Comparison of ENCODE assay signal across 20 cellular contexts in genomic region chr4:151804821-151805220, GRCh38.
"Had no signal": no experiment of that assay in that cellular context is flagged by ENCODE, and none has a peak within 500 bp of the region (broad histone marks: within the 10 kb centered on the region; RNA-seq: fewer than 3 reads in every experiment).

No MANE protein-coding gene starts in this region.

- H3K36me3 Mint-ChIP-seq: activated naive CD4-positive, alpha-beta T cell treated with anti-CD3 and anti-CD28 coated beads, Interleukin-2, amount 10 ng/mL, durations not matched to agents 7 days and 5 days; naive B cell; stimulated activated naive B cell treated with anti-CD40 and anti-IgM and Interleukin-4, amounts not matched to agents 10 μg/mL and 1 μg/mL and 100 μg/mL, for 72 hours had no signal

- H3K9me3 ChIP-seq: esophagus muscularis mucosa, psoas muscle, right lobe of liver, spleen, upper lobe of right lung had no signal

- H3K79me2 ChIP-seq: hepatocyte had no signal

- H3K4me1 Mint-ChIP-seq: activated naive CD4-positive, alpha-beta T cell treated with anti-CD3 and anti-CD28 coated beads, Interleukin-2, amount 10 ng/mL, durations not matched to agents 7 days and 5 days; naive B cell; neural crest cell; stimulated activated naive B cell treated with anti-CD40 and anti-IgM and Interleukin-4, amounts not matched to agents 10 μg/mL and 1 μg/mL and 100 μg/mL, for 72 hours had no signal

- H3K4me3 ChIP-seq: esophagus muscularis mucosa, hepatocyte, psoas muscle, right lobe of liver, spleen, upper lobe of right lung had no signal

- H3K4me2 ChIP-seq: hepatocyte had no signal

- H3K27ac ChIP-seq: esophagus muscularis mucosa, hepatocyte, psoas muscle, right lobe of liver, spleen, upper lobe of right lung, VCaP had no signal

- H3K27ac Mint-ChIP-seq: activated naive CD4-positive, alpha-beta T cell treated with anti-CD3 and anti-CD28 coated beads, Interleukin-2, amount 10 ng/mL, durations not matched to agents 7 days and 5 days; naive B cell; stimulated activated naive B cell treated with anti-CD40 and anti-IgM and Interleukin-4, amounts not matched to agents 10 μg/mL and 1 μg/mL and 100 μg/mL, for 72 hours had no signal

- H3K27me3 ChIP-seq: esophagus muscularis mucosa, hepatocyte, right lobe of liver, spleen, upper lobe of right lung had no signal

- H3K9me3 Mint-ChIP-seq: activated naive CD4-positive, alpha-beta T cell treated with anti-CD3 and anti-CD28 coated beads, Interleukin-2, amount 10 ng/mL, durations not matched to agents 7 days and 5 days; activated T-cell treated with anti-CD3 and anti-CD28 coated beads, Interleukin-2, amount 50 U/mL, for 4 hours; naive B cell; neural crest cell; stimulated activated naive B cell treated with anti-CD40 and anti-IgM and Interleukin-4, amounts not matched to agents 10 μg/mL and 1 μg/mL and 100 μg/mL, for 72 hours had no signal

- ATAC-seq: activated T-cell treated with anti-CD3 and anti-CD28 coated beads, Interleukin-2, amount 50 U/mL, for 4 hours; psoas muscle; right lobe of liver; stimulated activated naive B cell treated with anti-CD40 and anti-IgM and Interleukin-4, amounts not matched to agents 10 μg/mL and 1 μg/mL and 100 μg/mL, for 72 hours; upper lobe of right lung had no signal

- H3K4me1 ChIP-seq: psoas muscle, right lobe of liver, upper lobe of right lung had no signal

- H2AFZ ChIP-seq: hepatocyte had no signal

- DNase-seq: activated CD4-positive, alpha-beta T cell treated with anti-CD3 and anti-CD28 coated beads, Interleukin-2, amount 50 U/mL, for 1 hour; activated CD4-positive, CD25-positive, alpha-beta regulatory T cell treated with anti-CD3 and anti-CD28 coated beads, Interleukin-2, amount 50 U/mL, for 72 hours; activated CD8-positive, alpha-beta memory T cell treated with anti-CD3 and anti-CD28 coated beads, Interleukin-2, amount 50 U/mL, for 4 hours; activated naive CD4-positive, alpha-beta T cell treated with anti-CD3 and anti-CD28 coated beads, Interleukin-2, amount 10 ng/mL, durations not matched to agents 7 days and 5 days; activated T-cell treated with anti-CD3 and anti-CD28 coated beads, Interleukin-2, amount 50 U/mL, for 4 hours; aorta; dermis blood vessel endothelial cell; effector memory CD4-positive, alpha-beta T cell; islet precursor cell; naive B cell; psoas muscle; right lobe of liver; spleen; stimulated activated naive B cell treated with anti-CD40 and anti-IgM and Interleukin-4, amounts not matched to agents 10 μg/mL and 1 μg/mL and 100 μg/mL, for 72 hours; T-helper 2 cell; upper lobe of right lung had no signal

- H3K27me3 Mint-ChIP-seq: activated naive CD4-positive, alpha-beta T cell treated with anti-CD3 and anti-CD28 coated beads, Interleukin-2, amount 10 ng/mL, durations not matched to agents 7 days and 5 days; naive B cell; stimulated activated naive B cell treated with anti-CD40 and anti-IgM and Interleukin-4, amounts not matched to agents 10 μg/mL and 1 μg/mL and 100 μg/mL, for 72 hours had no signal

- H3K4me3 Mint-ChIP-seq: activated naive CD4-positive, alpha-beta T cell treated with anti-CD3 and anti-CD28 coated beads, Interleukin-2, amount 10 ng/mL, durations not matched to agents 7 days and 5 days; activated T-cell treated with anti-CD3 and anti-CD28 coated beads, Interleukin-2, amount 50 U/mL, for 4 hours; naive B cell; neural crest cell; stimulated activated naive B cell treated with anti-CD40 and anti-IgM and Interleukin-4, amounts not matched to agents 10 μg/mL and 1 μg/mL and 100 μg/mL, for 72 hours had no signal

- H3K36me3 ChIP-seq: esophagus muscularis mucosa, right lobe of liver, spleen, upper lobe of right lung had no signal
